ENCODE assay signal across 25 cellular contexts in the genomic region with DNA sequence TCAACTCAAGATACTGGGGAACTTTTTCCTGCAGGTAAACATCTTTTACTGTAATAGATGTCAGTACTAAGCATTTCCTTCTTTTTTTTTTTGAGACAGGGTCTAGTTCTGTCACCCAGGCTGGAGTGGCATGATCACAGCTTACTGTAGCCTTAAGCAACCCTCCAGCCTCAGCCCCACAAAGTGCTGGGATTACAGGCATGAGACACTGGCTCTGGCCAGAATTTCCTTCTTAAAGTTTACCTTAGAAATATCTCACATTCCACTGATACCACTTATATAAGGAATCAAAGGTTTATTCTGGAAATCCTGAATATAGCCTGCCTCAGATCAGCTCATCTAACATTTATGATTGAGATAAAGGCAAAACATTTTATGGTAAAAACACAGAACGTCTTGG.
DNase-seq lines count a peak whose midpoint lies in the region; ATAC-seq and TF ChIP-seq lines count a peak whose summit lies in the region.
"Had no signal": no experiment of that assay in that cellular context is flagged by ENCODE, and none has a peak within 500 bp of the region (broad histone marks: within the 10 kb centered on the region; RNA-seq: fewer than 3 reads in every experiment).

No MANE protein-coding gene starts in this region.

- H2BK5ac ChIP-seq in mesendoderm (ENCODE audit: low read length), result no peak overlapping the region

- H4K20me1 ChIP-seq in GM23338 (replicated peaks; ENCODE audit: insufficient read depth), result no peaks in the 10 kb centered on the region

- no peak overlapping the region for H3K18ac ChIP-seq in mesendoderm (ENCODE audit: low read length)

- no peaks in the 10 kb centered on the region for H3F3A ChIP-seq in GM23338 (replicated peaks; ENCODE audit: low read depth)

- POLR2A ChIA-PET in AG04450 (lab: Yijun Ruan, JAX), result interaction anchor here (1.0 kb wide), 1 partner anchor 37 kb away, joined by 3 read pairs; no protein-coding TSS in a partner anchor
- POLR2A ChIA-PET in activated CD4-positive, alpha-beta memory T cell treated with anti-CD3 and anti-CD28 coated beads for 36 hours (lab: Charles Lee), result no interaction called here

- no peaks in the 10 kb centered on the region for H3K9me2 ChIP-seq in GM23338 (ENCODE audit: insufficient read depth)
- H3K9me2 ChIP-seq: SK-N-SH had no signal

- intact Hi-C loops in activated CD4-positive, alpha-beta memory T cell treated with anti-CD3 and anti-CD28 coated beads for 36 hours (cut with micrococcal nuclease), result no loop called here

- H3K9ac ChIP-seq in mesendoderm (ENCODE audit: low read length), result no peak overlapping the region
- H3K9ac ChIP-seq: SK-N-SH had no signal

- peaks cover 10% of the 10 kb centered on the region for H3K4me1 Mint-ChIP-seq in GM23338
- H3K4me1 Mint-ChIP-seq in activated CD4-positive, alpha-beta memory T cell treated with anti-CD3 and anti-CD28 coated beads for 36 hours (ENCODE audit: low read depth), result peaks cover 30% of the 10 kb centered on the region

- no peak overlapping the region for H2AFZ ChIP-seq in GM23338
- H2AFZ ChIP-seq: PC-9 had no signal

- H3K23ac ChIP-seq in mesendoderm (ENCODE audit: low read length), result no peak overlapping the region

- H3K79me2 ChIP-seq in GM23338 (replicated peaks; ENCODE audit: insufficient read depth), result no peaks in the 10 kb centered on the region
- no peaks in the 10 kb centered on the region for H3K79me2 ChIP-seq in mesendoderm (ENCODE audit: control insufficient read depth, insufficient read depth, low read length)

- H3K36me3 ChIP-seq in GM23338 (ENCODE audit: insufficient read depth), result no peaks in the 10 kb centered on the region
- no peaks in the 10 kb centered on the region for H3K36me3 ChIP-seq in mesendoderm (ENCODE audit: control insufficient read depth, insufficient read depth, low read length)
- H3K36me3 ChIP-seq: BE2C had no signal

- ATAC-seq in GM23338 (no peak), HG02642 (IDR thresholded peaks at IDR 0.05; ENCODE audit: poor library complexity, unreplicated experiment) (no peak)
- ATAC-seq: T-cell had no signal

- H3K4me1 ChIP-seq in GM23338 (ENCODE audit: insufficient read depth), result no peaks in the 10 kb centered on the region
- H3K4me1 ChIP-seq in mesendoderm (ENCODE audit: control insufficient read depth, low read depth, low read length), result no peaks in the 10 kb centered on the region
- H3K4me1 ChIP-seq: BE2C had no signal

- H4K8ac ChIP-seq in mesendoderm (ENCODE audit: low read depth, low read length), result no peak overlapping the region

- peaks cover 2% of the 10 kb centered on the region; the same call in 1 of the 2 replicates for H3K9me3 ChIP-seq in AG04450 (ENCODE audit: control insufficient read depth, insufficient read depth, low read length)
- H3K9me3 ChIP-seq: BE2C, SK-N-SH had no signal

- H3K4me3 Mint-ChIP-seq in GM23338, result no peak overlapping the region
- no peak overlapping the region for H3K4me3 Mint-ChIP-seq in activated CD4-positive, alpha-beta memory T cell treated with anti-CD3 and anti-CD28 coated beads for 36 hours
- H3K4me3 Mint-ChIP-seq: T-cell had no signal

- H3K27me3 ChIP-seq in AG04450 (ENCODE audit: control insufficient read depth, insufficient read depth, low read length) (no peaks in the 10 kb centered on the region), GM23338 (ENCODE audit: insufficient read depth) (no peaks in the 10 kb centered on the region), mesendoderm (ENCODE audit: insufficient read depth, low read length, poor library complexity) (no peaks in the 10 kb centered on the region)
- H3K27me3 ChIP-seq: BE2C had no signal

- WGBS in mesendoderm (ENCODE audit: extremely low coverage, insufficient coverage, low lambda C conversion rate), result no CpG with 5 or more reads among the region's 1 CpG

- H3K4me2 ChIP-seq in GM23338, result no peak overlapping the region
- H3K4me2 ChIP-seq in mesendoderm (ENCODE audit: low read length), result no peak overlapping the region
- H3K4me2 ChIP-seq: PC-9, SK-N-SH had no signal

- no peak overlapping the region for H3K27ac Mint-ChIP-seq in GM23338
- H3K27ac Mint-ChIP-seq in activated CD4-positive, alpha-beta memory T cell treated with anti-CD3 and anti-CD28 coated beads for 36 hours, result no peak overlapping the region
- H3K27ac Mint-ChIP-seq: T-cell had no signal

- peaks cover 16% of the 10 kb centered on the region for H3K27me3 Mint-ChIP-seq in GM23338 (ENCODE audit: insufficient read depth, low read depth, poor library complexity)
- no peaks in the 10 kb centered on the region for H3K27me3 Mint-ChIP-seq in activated CD4-positive, alpha-beta memory T cell treated with anti-CD3 and anti-CD28 coated beads for 36 hours

- no peak overlapping the region for H3K4ac ChIP-seq in mesendoderm (ENCODE audit: low read depth, low read length)

- H3K36me3 Mint-ChIP-seq in GM23338 (ENCODE audit: low read depth), result peaks cover 9% of the 10 kb centered on the region
- peaks cover 4% of the 10 kb centered on the region for H3K36me3 Mint-ChIP-seq in activated CD4-positive, alpha-beta memory T cell treated with anti-CD3 and anti-CD28 coated beads for 36 hours

- DNase-seq in AG04450 (ENCODE audit: low read depth, low spot score), result peak; percentile 32
- DNase-seq in GM23338 (ENCODE audit: low spot score), result no peak
- DNase-seq in astrocyte of the hippocampus (ENCODE audit: low read depth, low spot score), result peak; percentile 55
- DNase-seq in iris pigment epithelial cell (ENCODE audit: low read depth), result peak; percentile 42
- no peak for DNase-seq in activated CD4-positive, alpha-beta T cell treated with anti-CD3 and anti-CD28 coated beads, Interleukin-2, amount 50 U/mL, for 48 hours
- no peak for DNase-seq in activated CD4-positive, alpha-beta memory T cell treated with anti-CD3 and anti-CD28 coated beads for 36 hours
- DNase-seq in mesendoderm, result no peak
- DNase-seq: 8988T, BE2C, COR-L47, DMS79 treated with DMSO at 0.1 percent for 48 hours, GOT3, HCEC 1CT, Karpas-422, MV-4-11, NCI-H1694 treated with DMSO at 0.1 percent for 48 hours, NCI-H2081 treated with DMSO at 0.1 percent for 48 hours, NCI-H446, NCI-H526, PC-9, RPMI8226, SHP77, SK-N-SH, T-cell had no signal

- TF ChIP-seq CTCF in AG04450 (IDR thresholded peaks at IDR 0.05; ENCODE audit: low read depth, low read length) (no peak), GM23338 (conservative IDR thresholded peaks at IDR 0.05; ENCODE audit: low read depth in 2 of 2) (no peak)

- H2BK120ac ChIP-seq in mesendoderm (ENCODE audit: low read depth, low read length), result no peak overlapping the region

- H3K27ac ChIP-seq in AG04450 (ENCODE audit: low read depth, low read length) (no peak overlapping the region), GM23338 (ENCODE audit: low read depth) (0 out of 2 replicates have a peak overlapping the region, but pooled peaks have one; percentile 2), mesendoderm (ENCODE audit: low read depth, low read length) (no peak overlapping the region)
- H3K27ac ChIP-seq: PC-9 had no signal

- no peak overlapping the region for H3K4me3 ChIP-seq in AG04450 (ENCODE audit: low read depth, low read length)
- no peak overlapping the region for H3K4me3 ChIP-seq in GM23338
- no peak overlapping the region for H3K4me3 ChIP-seq in mesendoderm (ENCODE audit: low read length)
- H3K4me3 ChIP-seq: PC-9 had no signal

- H3K9me3 Mint-ChIP-seq in GM23338, result no peaks in the 10 kb centered on the region
- peaks cover 3% of the 10 kb centered on the region for H3K9me3 Mint-ChIP-seq in activated CD4-positive, alpha-beta memory T cell treated with anti-CD3 and anti-CD28 coated beads for 36 hours
- H3K9me3 Mint-ChIP-seq: T-cell had no signal

- no peaks in the 10 kb centered on the region for H3K79me1 ChIP-seq in mesendoderm (ENCODE audit: low read length)

- CTCF ChIA-PET in AG04450 (lab: Charles Lee), result no interaction called here
- CTCF ChIA-PET in activated CD4-positive, alpha-beta memory T cell treated with anti-CD3 and anti-CD28 coated beads for 36 hours (lab: Charles Lee), result no interaction called here

- H2AK5ac ChIP-seq in mesendoderm (ENCODE audit: low read length), result no peak overlapping the region

- H2BK15ac ChIP-seq in mesendoderm (replicated peaks; ENCODE audit: low read depth), result no peak overlapping the region

- no peak overlapping the region for H4K5ac ChIP-seq in mesendoderm (ENCODE audit: low read length)

- H3K56ac ChIP-seq in mesendoderm (ENCODE audit: low read length), result no peak overlapping the region

TF ChIP-seq in GM23338, 12 proteins besides CTCF, POLR2A, EP300 and RAD21 (continues in another document):
- TF ChIP-seq ZNF331 (CRISPR knock-in tag; IDR thresholded peaks at IDR 0.05; ENCODE audit: low read depth) (no peak), CREB1 (CRISPR knock-in tag; IDR thresholded peaks at IDR 0.05; ENCODE audit: low read depth) (no peak), STAT1 (IDR thresholded peaks at IDR 0.05; ENCODE audit: unreplicated experiment) (no peak)

Comparison
In these comparisons a context has a peak if more than half of its experiments do, and no peak if none do; other contexts are left out.
1. DNase-seq: peak in AG04450 (single experiment), astrocyte of the hippocampus (single experiment) and iris pigment epithelial cell (single experiment); none in GM23338 (single experiment), activated CD4-positive, alpha-beta T cell treated with anti-CD3 and anti-CD28 coated beads, Interleukin-2, amount 50 U/mL, for 48 hours (0 of 2), activated CD4-positive, alpha-beta memory T cell treated with anti-CD3 and anti-CD28 coated beads for 36 hours (single experiment) and mesendoderm (single experiment).